19 cellular contexts compared by ENCODE assay signal in genomic region chr10:74882427-74882826, GRCh38. TPM values are rescaled to one million over a fixed set of nuclear protein-coding genes. Genes with fewer than 3 reads are reported as not detected.
DNase-seq lines count a peak whose midpoint lies in the region; ATAC-seq, FAIRE-seq and TF ChIP-seq lines count a peak whose summit lies in the region.
"Had no signal": no experiment of that assay in that cellular context is flagged by ENCODE, and none has a peak within 500 bp of the region (broad histone marks: within the 10 kb centered on the region; RNA-seq: fewer than 3 reads in every experiment).

No MANE protein-coding gene starts in this region.

- H3K4me1 Mint-ChIP-seq in T-helper 17 cell (peaks cover 40% of the 10 kb centered on the region), memory B cell (peaks cover 22% of the 10 kb centered on the region), endodermal cell (no peaks in the 10 kb centered on the region)
- peaks cover 19% of the 10 kb centered on the region for H3K4me1 Mint-ChIP-seq in activated T-helper 17 cell treated with anti-CD3 and anti-CD28 coated beads, Interleukin-2, amount 50 U/mL, for 72 hours
- H3K4me1 Mint-ChIP-seq in activated T-helper 1 cell treated with anti-CD3 and anti-CD28 coated beads, Interleukin-12 subunit alpha, Interleukin-12 subunit beta, Interleukin-2, Interleukin-4 antibody, amounts not matched to agents 30 ng/mL and 10 ng/mL and 1 ng/mL, durations not matched to agents 14 hours and 24 hours and 36 hours (ENCODE audit: low read depth) = peaks cover 8% of the 10 kb centered on the region
- H3K4me1 Mint-ChIP-seq: H9 had no signal

- H3K4me1 ChIP-seq in endothelial cell of umbilical vein (ENCODE audit: control insufficient read depth, extremely low read depth, insufficient read depth, low read length) (no peaks in the 10 kb centered on the region), endodermal cell (ENCODE audit: control insufficient read depth, insufficient read depth, low read length) (no peaks in the 10 kb centered on the region)
- H3K4me1 ChIP-seq: BE2C had no signal

- TF ChIP-seq CTCF in endothelial cell of umbilical vein (IDR thresholded peaks at IDR 0.05; ENCODE audit: extremely low read depth in 1 of 2, insufficient read depth in 1 of 2, low read depth in 1 of 2, low read length in 2 of 2) (no peak), endodermal cell (conservative IDR thresholded peaks at IDR 0.05) (no peak)

- no peak overlapping the region for H3K27ac ChIP-seq in endothelial cell of umbilical vein (ENCODE audit: insufficient read depth, low read depth, low read length)
- H3K27ac ChIP-seq in endodermal cell (ENCODE audit: low read depth, low read length) = no peak overlapping the region
- H3K27ac ChIP-seq: HL-60 had no signal

- no TSS peak for BruUV-seq in endothelial cell of umbilical vein (replicated peaks; lab: Mats Ljungman, UMichigan)

- H3K4me3 Mint-ChIP-seq in T-helper 17 cell = no peak overlapping the region
- H3K4me3 Mint-ChIP-seq in memory B cell = no peak overlapping the region
- H3K4me3 Mint-ChIP-seq in activated T-helper 17 cell treated with anti-CD3 and anti-CD28 coated beads, Interleukin-2, amount 50 U/mL, for 72 hours = no peak overlapping the region
- no peak overlapping the region for H3K4me3 Mint-ChIP-seq in activated T-helper 1 cell treated with anti-CD3 and anti-CD28 coated beads, Interleukin-12 subunit alpha, Interleukin-12 subunit beta, Interleukin-2, Interleukin-4 antibody, amounts not matched to agents 30 ng/mL and 10 ng/mL and 1 ng/mL, durations not matched to agents 14 hours and 24 hours and 36 hours
- H3K4me3 Mint-ChIP-seq in endodermal cell = no peak overlapping the region
- H3K4me3 Mint-ChIP-seq: CD4-positive, alpha-beta T cell; H9 had no signal

- H3K9me3 Mint-ChIP-seq in memory B cell (no peaks in the 10 kb centered on the region), endodermal cell (no peaks in the 10 kb centered on the region)
- no peaks in the 10 kb centered on the region for H3K9me3 Mint-ChIP-seq in activated T-helper 17 cell treated with anti-CD3 and anti-CD28 coated beads, Interleukin-2, amount 50 U/mL, for 72 hours
- H3K9me3 Mint-ChIP-seq in activated T-helper 1 cell treated with anti-CD3 and anti-CD28 coated beads, Interleukin-12 subunit alpha, Interleukin-12 subunit beta, Interleukin-2, Interleukin-4 antibody, amounts not matched to agents 30 ng/mL and 10 ng/mL and 1 ng/mL, durations not matched to agents 14 hours and 24 hours and 36 hours = no peaks in the 10 kb centered on the region
- H3K9me3 Mint-ChIP-seq: CD4-positive, alpha-beta T cell; H9 had no signal

- no peaks in the 10 kb centered on the region for H3K9me1 ChIP-seq in endothelial cell of umbilical vein (replicated peaks; ENCODE audit: control insufficient read depth, extremely low read depth, insufficient read depth, low read length)

- H3K9me3 ChIP-seq in T-helper 17 cell (ENCODE audit: control insufficient read depth, low read length, poor library complexity, severe bottlenecking) (no peaks in the 10 kb centered on the region), endothelial cell of umbilical vein (replicated peaks; ENCODE audit: control insufficient read depth, insufficient read depth, low read length) (no peaks in the 10 kb centered on the region), endodermal cell (ENCODE audit: control insufficient read depth, low read length) (no peaks in the 10 kb centered on the region)
- H3K9me3 ChIP-seq: BE2C had no signal

- H3K4me2 ChIP-seq in endothelial cell of umbilical vein (ENCODE audit: insufficient read depth, low read length) = no peak overlapping the region

- H3K27me3 Mint-ChIP-seq in T-helper 17 cell = no peaks in the 10 kb centered on the region
- no peaks in the 10 kb centered on the region for H3K27me3 Mint-ChIP-seq in memory B cell
- no peaks in the 10 kb centered on the region for H3K27me3 Mint-ChIP-seq in activated T-helper 17 cell treated with anti-CD3 and anti-CD28 coated beads, Interleukin-2, amount 50 U/mL, for 72 hours
- no peaks in the 10 kb centered on the region for H3K27me3 Mint-ChIP-seq in activated T-helper 1 cell treated with anti-CD3 and anti-CD28 coated beads, Interleukin-12 subunit alpha, Interleukin-12 subunit beta, Interleukin-2, Interleukin-4 antibody, amounts not matched to agents 30 ng/mL and 10 ng/mL and 1 ng/mL, durations not matched to agents 14 hours and 24 hours and 36 hours (ENCODE audit: insufficient read depth)
- no peaks in the 10 kb centered on the region for H3K27me3 Mint-ChIP-seq in endodermal cell (ENCODE audit: insufficient read depth)
- H3K27me3 Mint-ChIP-seq: CD4-positive, alpha-beta T cell had no signal

- 92 to 100% methylated on average over 1 of the region's 1 CpG for WGBS in endodermal cell (ENCODE audit: insufficient coverage in 1 of 2, insufficient read length in 1 of 2), 2 experiments

- H3K9ac ChIP-seq in endothelial cell of umbilical vein (replicated peaks; ENCODE audit: extremely low read depth, insufficient read depth, low read length) = no peak overlapping the region
- no peak overlapping the region for H3K9ac ChIP-seq in endodermal cell (ENCODE audit: extremely low read depth, low read length, poor library complexity, severe bottlenecking)

- H3K27ac Mint-ChIP-seq in T-helper 17 cell = peak overlapping the region; percentile 59
- H3K27ac Mint-ChIP-seq in memory B cell = peak overlapping the region; percentile 17
- H3K27ac Mint-ChIP-seq in activated T-helper 17 cell treated with anti-CD3 and anti-CD28 coated beads, Interleukin-2, amount 50 U/mL, for 72 hours = no peak overlapping the region
- H3K27ac Mint-ChIP-seq in activated T-helper 1 cell treated with anti-CD3 and anti-CD28 coated beads, Interleukin-12 subunit alpha, Interleukin-12 subunit beta, Interleukin-2, Interleukin-4 antibody, amounts not matched to agents 30 ng/mL and 10 ng/mL and 1 ng/mL, durations not matched to agents 14 hours and 24 hours and 36 hours = no peak overlapping the region
- H3K27ac Mint-ChIP-seq in endodermal cell = no peak overlapping the region
- H3K27ac Mint-ChIP-seq: CD4-positive, alpha-beta T cell; H9 had no signal

- no peak overlapping the region for H3K4me3 ChIP-seq in endothelial cell of umbilical vein (replicated peaks in 1 of 3; ENCODE audit: insufficient read depth in 1 of 3, low read depth in 1 of 3, low read length in 3 of 3)
- no peak overlapping the region for H3K4me3 ChIP-seq in endodermal cell (ENCODE audit: low read length)

- FAIRE-seq in endothelial cell of umbilical vein (lab: Jason Lieb, UNC) = peak; percentile 12
- FAIRE-seq: HTR-8/SVneo had no signal

- no peak for ATAC-seq in T-helper 17 cell
- ATAC-seq in memory B cell (ENCODE audit: low read depth) = no peak
- ATAC-seq in activated T-helper 17 cell treated with anti-CD3 and anti-CD28 coated beads, Interleukin-2, amount 50 U/mL, for 72 hours (replicated peaks) = no peak
- ATAC-seq in HG02678 (IDR thresholded peaks at IDR 0.05; ENCODE audit: unreplicated experiment) = no peak

- H3K36me3 Mint-ChIP-seq in T-helper 17 cell (ENCODE audit: low read depth) (peaks cover 2% of the 10 kb centered on the region), memory B cell (peaks cover 2% of the 10 kb centered on the region), endodermal cell (ENCODE audit: low read depth) (peaks cover 4% of the 10 kb centered on the region)
- H3K36me3 Mint-ChIP-seq in activated T-helper 17 cell treated with anti-CD3 and anti-CD28 coated beads, Interleukin-2, amount 50 U/mL, for 72 hours (ENCODE audit: low read depth) = no peaks in the 10 kb centered on the region
- H3K36me3 Mint-ChIP-seq in activated T-helper 1 cell treated with anti-CD3 and anti-CD28 coated beads, Interleukin-12 subunit alpha, Interleukin-12 subunit beta, Interleukin-2, Interleukin-4 antibody, amounts not matched to agents 30 ng/mL and 10 ng/mL and 1 ng/mL, durations not matched to agents 14 hours and 24 hours and 36 hours (ENCODE audit: low read depth) = peaks cover 2% of the 10 kb centered on the region

- no peak for TF ChIP-seq POLR2A in endothelial cell of umbilical vein (IDR thresholded peaks at IDR 0.05; ENCODE audit: low read depth, low read length)

- DNase-seq in ELR (ENCODE audit: low read depth) (peak; percentile 20), T-helper 17 cell (no peak), endothelial cell of umbilical vein (ENCODE audit: low read depth, low spot score) (no peak), memory B cell (ENCODE audit: low spot score in 2 of 2) (no peak), endodermal cell (no peak)
- DNase-seq in activated T-helper 1 cell treated with anti-CD3 and anti-CD28 coated beads, Interleukin-12 subunit alpha, Interleukin-12 subunit beta, Interleukin-2, Interleukin-4 antibody, amounts not matched to agents 30 ng/mL and 10 ng/mL and 1 ng/mL, durations not matched to agents 14 hours and 24 hours and 36 hours (ENCODE audit: low spot score) = no peak
- DNase-seq: ACHN; BE2C; Calu3; CD4-positive, alpha-beta T cell; H9; NCI-H1436; NCI-H2081; NCI-H510A treated with DMSO at 0.1 percent for 48 hours; NCI-H82 had no signal

- no peaks in the 10 kb centered on the region for H3K79me2 ChIP-seq in endothelial cell of umbilical vein (ENCODE audit: control insufficient read depth, insufficient read depth, low read length)

- intact Hi-C loops in endothelial cell of umbilical vein (cut with micrococcal nuclease) = no loop called here
- intact Hi-C loops in activated T-helper 1 cell treated with anti-CD3 and anti-CD28 coated beads, Interleukin-12 subunit alpha, Interleukin-12 subunit beta, Interleukin-2, Interleukin-4 antibody, amounts not matched to agents 30 ng/mL and 10 ng/mL and 1 ng/mL, durations not matched to agents 14 hours and 24 hours and 36 hours (cut with micrococcal nuclease) = no loop called here

- CTCF ChIA-PET in endothelial cell of umbilical vein (lab: Charles Lee) = no interaction called here

- H3K27me3 ChIP-seq in endothelial cell of umbilical vein (ENCODE audit: control insufficient read depth in 2 of 2, insufficient read depth in 2 of 2, low read length in 2 of 2) (no peaks in the 10 kb centered on the region), endodermal cell (ENCODE audit: control insufficient read depth, insufficient read depth, low read length, poor library complexity, severe bottlenecking) (no peaks in the 10 kb centered on the region)
- H3K27me3 ChIP-seq: BE2C had no signal

- no peak overlapping the region for H2AFZ ChIP-seq in endothelial cell of umbilical vein (ENCODE audit: low read depth, low read length)

- dilution Hi-C loops in endothelial cell of umbilical vein (cut with MboI; ENCODE audit: extremely low pct_ligation_motif_present, low sequenced_read_pairs) = no loop called here

- H3K36me3 ChIP-seq in endothelial cell of umbilical vein (ENCODE audit: control insufficient read depth in 2 of 2, extremely low read depth in 1 of 2, insufficient read depth in 2 of 2, low read length in 2 of 2) = no peaks in the 10 kb centered on the region
- H3K36me3 ChIP-seq in endodermal cell (ENCODE audit: control insufficient read depth, insufficient read depth, low read length) = no peaks in the 10 kb centered on the region
- H3K36me3 ChIP-seq: BE2C had no signal

- POLR2A ChIA-PET in endothelial cell of umbilical vein (lab: Charles Lee) = no interaction called here

- no peaks in the 10 kb centered on the region for H4K20me1 ChIP-seq in endothelial cell of umbilical vein (replicated peaks; ENCODE audit: control insufficient read depth, extremely low read depth, insufficient read depth, low read length)

RNA-seq across cellular contexts. Expression of gene KAT6B, which starts 56.0 kb away (rescaled TPM):
- 10 to 100 TPM; 81.9 to 84.6 TPM for total RNA-seq in T-helper 17 cell
- 15.0 and 17.0 TPM in 2 replicates for total RNA-seq in endothelial cell of umbilical vein
- 3.2 and 4.5 TPM in 2 replicates for polyA plus RNA-seq in endothelial cell of umbilical vein
- 3.6 and 4.3 TPM in 2 replicates for polyA plus RNA-seq in endothelial cell of umbilical vein (2011; cell fraction: cytosol; rRNA removed)
- polyA plus RNA-seq in endothelial cell of umbilical vein (2011; cell fraction: nucleus; rRNA removed) = 13.8 and 14.4 TPM in 2 replicates
- 5.7 and 6.2 TPM in 2 replicates for polyA plus RNA-seq in endothelial cell of umbilical vein (2012)
- 22.7 and 24.5 TPM in 2 replicates for polyA minus RNA-seq in endothelial cell of umbilical vein
- 6.3 TPM for polyA minus RNA-seq in endothelial cell of umbilical vein (2011; cell fraction: cytosol; rRNA and poly(A)+ RNA removed)
- 62.7 and 89.1 TPM in 2 replicates for polyA minus RNA-seq in endothelial cell of umbilical vein (2011; cell fraction: nucleus; rRNA and poly(A)+ RNA removed)
- total RNA-seq in activated T-helper 17 cell treated with anti-CD3 and anti-CD28 coated beads, Interleukin-2, amount 50 U/mL, for 72 hours = 10 to 100 TPM; 20.5 to 25.9 TPM
- total RNA-seq in activated T-helper 1 cell treated with anti-CD3 and anti-CD28 coated beads, Interleukin-12 subunit alpha, Interleukin-12 subunit beta, Interleukin-2, Interleukin-4 antibody, amounts not matched to agents 30 ng/mL and 10 ng/mL and 1 ng/mL, durations not matched to agents 14 hours and 24 hours and 36 hours = 24.6 and 26.9 TPM in 2 replicates
- 10 to 100 TPM; 25.3 to 39.1 TPM for total RNA-seq in endodermal cell
- 23.4 TPM for polyA plus RNA-seq in endodermal cell (2013, experiment 1 of 2)
- 15.4 TPM for polyA plus RNA-seq in endodermal cell (2013, experiment 2 of 2)

Comparison
In these comparisons a context has a peak if more than half of its experiments do, and no peak if none do; other contexts are left out.
1. H3K27ac Mint-ChIP-seq: peak in T-helper 17 cell (single experiment) and memory B cell (single experiment); none in activated T-helper 17 cell treated with anti-CD3 and anti-CD28 coated beads, Interleukin-2, amount 50 U/mL, for 72 hours (single experiment), activated T-helper 1 cell treated with anti-CD3 and anti-CD28 coated beads, Interleukin-12 subunit alpha, Interleukin-12 subunit beta, Interleukin-2, Interleukin-4 antibody, amounts not matched to agents 30 ng/mL and 10 ng/mL and 1 ng/mL, durations not matched to agents 14 hours and 24 hours and 36 hours (single experiment) and endodermal cell (single experiment).